ENCODE assay signal across 8 cellular contexts in the genomic region with DNA sequence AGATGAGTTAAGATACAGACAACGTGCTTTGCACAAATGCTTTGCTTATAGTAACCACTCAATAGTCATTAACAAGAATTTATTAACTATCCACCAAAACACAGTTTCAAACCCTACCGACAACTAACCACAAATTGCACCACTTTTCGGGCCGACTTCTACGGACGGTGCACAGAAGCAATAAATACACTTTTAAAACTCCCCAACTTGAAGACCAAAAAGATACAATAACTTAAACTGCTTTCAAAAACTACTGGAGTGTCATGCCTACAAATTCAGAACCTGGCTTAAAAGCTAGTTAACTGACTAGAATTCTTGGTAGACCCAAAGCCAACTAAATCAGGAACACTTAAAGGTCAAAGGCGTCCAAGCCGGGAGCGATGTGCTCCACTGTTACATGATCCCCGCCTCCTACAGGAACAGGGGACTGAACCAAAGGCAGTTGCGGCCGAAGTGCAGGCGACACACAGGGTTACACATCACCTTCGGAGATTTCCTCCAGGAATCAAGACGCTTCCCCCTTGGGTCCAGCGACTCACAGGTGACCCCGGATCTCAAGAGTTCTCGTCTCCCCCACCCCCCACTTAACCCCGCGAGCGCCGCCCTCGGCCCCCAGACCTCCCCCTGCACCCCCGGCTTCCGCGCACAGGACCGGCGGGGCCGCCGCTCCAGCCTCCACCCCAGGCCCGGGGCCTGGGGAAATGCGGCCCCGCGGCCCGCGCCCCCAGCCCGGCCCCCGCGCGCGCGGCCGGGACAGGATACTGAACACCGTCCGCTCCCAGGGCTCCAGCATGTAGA. TPM values are rescaled to one million over a fixed set of nuclear protein-coding genes. Genes with fewer than 3 reads are reported as not detected.
DNase-seq lines count a peak whose midpoint lies in the region; TF ChIP-seq lines count a peak whose summit lies in the region.

No MANE protein-coding gene starts in this region.

- DNase-seq in GM12865 (ENCODE audit: low read depth) (peak; percentile 60), HAP-1 (ENCODE audit: low spot score in 2 of 2) (peak; percentile 66 to 79), LNCaP clone FGC (ENCODE audit: low read depth) (no peak), SK-N-DZ (ENCODE audit: low spot score) (peak; percentile 74), cerebellum (ENCODE audit: low spot score) (peak; percentile 42), kidney tubule cell (ENCODE audit: low spot score) (peak; percentile 71), D341Med (ENCODE audit: low spot score) (no peak)
- peak; percentile 36 to 37 for DNase-seq in stimulated activated CD4-positive, alpha-beta T cell treated with anti-CD3 and anti-CD28 coated beads, Interleukin-2, amount 100 ng/mL, for 24 hours

- H3K36me3 ChIP-seq in HAP-1 (replicated peaks), result peaks cover 3% of the 10 kb centered on the region; the same call in 1 of the 2 replicates

- no peaks in the 10 kb centered on the region for H3K27me3 ChIP-seq in HAP-1 (ENCODE audit: low read depth)

- TF ChIP-seq CTCF in GM12865 (IDR thresholded peaks at IDR 0.05; ENCODE audit: insufficient read depth, low read depth, low read length, missing control alignments) (no peak), LNCaP clone FGC (IDR thresholded peaks at IDR 0.05; ENCODE audit: control insufficient read depth, extremely low read depth, insufficient read depth) (0 out of 2 replicates have a peak, but pooled peaks have one; percentile 3)

- H3K4me3 ChIP-seq in GM12865 (ENCODE audit: low read depth, low read length) (peak overlapping the region; percentile 83), HAP-1 (peak overlapping the region; percentile 42), LNCaP clone FGC (ENCODE audit: low read depth, low read length) (peak overlapping the region; percentile 63)

- H3K9me3 ChIP-seq in HAP-1, result no peaks in the 10 kb centered on the region

- in situ Hi-C loops in HAP-1 (cut with MboI; ENCODE audit: low sequenced_read_pairs), result no loop called here

- peaks cover 12% of the 10 kb centered on the region for H3K4me1 ChIP-seq in HAP-1

RNA-seq across cellular contexts. Expression of a gene that starts 0.5 kb away (rescaled TPM):
- 15.1 and 22.4 TPM in 2 replicates for polyA plus RNA-seq in SK-N-DZ (2014; cell fraction: cytosol; rRNA removed)
- 12.4 and 16.1 TPM in 2 replicates for polyA plus RNA-seq in SK-N-DZ (2014; cell fraction: nucleus; rRNA removed)
- 12.0 TPM for total RNA-seq in cerebellum

Comparison
In these comparisons a context has a peak if more than half of its experiments do, and no peak if none do; other contexts are left out.
1. DNase-seq: peak in GM12865 (single experiment), HAP-1 (2 of 2), SK-N-DZ (single experiment), cerebellum (single experiment), kidney tubule cell (single experiment) and stimulated activated CD4-positive, alpha-beta T cell treated with anti-CD3 and anti-CD28 coated beads, Interleukin-2, amount 100 ng/mL, for 24 hours (2 of 2); none in LNCaP clone FGC (single experiment) and D341Med (single experiment).
2. Peak in every context shown above with its lines, with median percentiles within 50 percentile points of each other: H3K4me3 ChIP-seq.